In the genomic region with DNA sequence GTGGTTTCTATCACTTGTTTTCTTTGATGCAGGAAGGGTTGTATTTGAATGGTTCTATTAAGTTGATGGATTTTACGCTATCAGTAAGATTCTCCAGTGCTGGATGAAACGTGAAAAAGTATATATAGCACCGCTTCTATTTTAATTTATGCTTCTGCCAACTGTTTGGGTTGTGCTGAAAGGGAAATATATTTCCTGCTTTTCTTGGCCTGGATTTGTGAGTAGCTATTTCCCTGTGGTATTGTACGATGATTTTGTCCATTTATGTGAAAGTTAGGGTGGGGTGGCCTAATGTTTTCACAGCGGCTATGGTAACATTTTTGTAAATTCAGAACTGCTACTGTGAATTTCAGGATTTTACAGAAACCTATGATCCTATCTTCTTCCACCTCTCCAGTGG, we compare ENCODE assay signal across 12 cellular contexts. TPM values are rescaled to one million over a fixed set of nuclear protein-coding genes. Genes with fewer than 3 reads are reported as not detected.
A peak's percentile ranks its signal among the peaks of the same experiment; 100 is the strongest.
DNase-seq lines count a peak whose midpoint lies in the region; ATAC-seq, FAIRE-seq and TF ChIP-seq lines count a peak whose summit lies in the region.
"Had no signal": no experiment of that assay in that cellular context is flagged by ENCODE, and none has a peak within 500 bp of the region (broad histone marks: within the 10 kb centered on the region; RNA-seq: fewer than 3 reads in every experiment).

No MANE protein-coding gene starts in this region.

- peak overlapping the region; percentile 85 to 97 (median 97) for H3K27ac Mint-ChIP-seq in IgD-negative memory B cell
- peak overlapping the region; percentile 85 to 92 for H3K27ac Mint-ChIP-seq in activated naive CD4-positive, alpha-beta T cell treated with anti-CD3 and anti-CD28 coated beads, Interleukin-2, amount 50 U/mL, for 72 hours
- H3K27ac Mint-ChIP-seq in stimulated activated effector memory CD8-positive, alpha-beta T cell treated with anti-CD3 and anti-CD28 coated beads, Interleukin-12 subunit alpha, Interleukin-12 subunit beta, amount 100 ng/mL, for 72 hours: no peak overlapping the region

- peaks cover 6% of the 10 kb centered on the region for H3K36me3 Mint-ChIP-seq in IgD-negative memory B cell
- H3K36me3 Mint-ChIP-seq in activated naive CD4-positive, alpha-beta T cell treated with anti-CD3 and anti-CD28 coated beads, Interleukin-2, amount 50 U/mL, for 72 hours: peaks cover 11 to 19% of the 10 kb centered on the region in 2 donors
- peaks cover 14% of the 10 kb centered on the region for H3K36me3 Mint-ChIP-seq in stimulated activated effector memory CD8-positive, alpha-beta T cell treated with anti-CD3 and anti-CD28 coated beads, Interleukin-12 subunit alpha, Interleukin-12 subunit beta, amount 100 ng/mL, for 72 hours

- peaks cover 36 to 44% (median 39%) of the 10 kb centered on the region in 3 donors for H3K4me1 Mint-ChIP-seq in IgD-negative memory B cell
- H3K4me1 Mint-ChIP-seq in stimulated activated effector memory CD8-positive, alpha-beta T cell treated with anti-CD3 and anti-CD28 coated beads, Interleukin-12 subunit alpha, Interleukin-12 subunit beta, amount 100 ng/mL, for 72 hours: peaks cover 44% of the 10 kb centered on the region

- no peak for FAIRE-seq in GM12892 (lab: Jason Lieb, UNC)

- H3K9me3 Mint-ChIP-seq in IgD-negative memory B cell: no peaks in the 10 kb centered on the region
- no peaks in the 10 kb centered on the region for H3K9me3 Mint-ChIP-seq in activated naive CD4-positive, alpha-beta T cell treated with anti-CD3 and anti-CD28 coated beads, Interleukin-2, amount 50 U/mL, for 72 hours
- H3K9me3 Mint-ChIP-seq in stimulated activated effector memory CD8-positive, alpha-beta T cell treated with anti-CD3 and anti-CD28 coated beads, Interleukin-12 subunit alpha, Interleukin-12 subunit beta, amount 100 ng/mL, for 72 hours: no peaks in the 10 kb centered on the region

- peak in 1 of 2 donors; percentile 8 for ATAC-seq in activated naive CD4-positive, alpha-beta T cell treated with anti-CD3 and anti-CD28 coated beads, Interleukin-2, amount 50 U/mL, for 72 hours
- peak; percentile 28 for ATAC-seq in left ventricle myocardium superior
- ATAC-seq in stimulated activated effector memory CD8-positive, alpha-beta T cell treated with anti-CD3 and anti-CD28 coated beads, Interleukin-12 subunit alpha, Interleukin-12 subunit beta, amount 100 ng/mL, for 72 hours: no peak

- no peak for TF ChIP-seq POLR2A in GM12892 (IDR thresholded peaks at IDR 0.05; ENCODE audit: low read depth, low read length)

- H3K4me3 Mint-ChIP-seq in IgD-negative memory B cell: peak overlapping the region; percentile 86 to 94 (median 94)
- H3K4me3 Mint-ChIP-seq in stimulated activated effector memory CD8-positive, alpha-beta T cell treated with anti-CD3 and anti-CD28 coated beads, Interleukin-12 subunit alpha, Interleukin-12 subunit beta, amount 100 ng/mL, for 72 hours: peak overlapping the region; percentile 24

- DNase-seq in activated naive CD4-positive, alpha-beta T cell treated with anti-CD3 and anti-CD28 coated beads, Interleukin-2, amount 50 U/mL, for 72 hours (ENCODE audit: low spot score in 2 of 2): no peak
- DNase-seq in left ventricle myocardium superior (no peak), GM12892 (ENCODE audit: insufficient read length) (no peak), nucleus accumbens (lab: John Stamatoyannopoulos, UW) (no peak), NCI-H1105 (lab: John Stamatoyannopoulos, UW) (no peak)
- DNase-seq in stimulated activated effector memory CD8-positive, alpha-beta T cell treated with anti-CD3 and anti-CD28 coated beads, Interleukin-12 subunit alpha, Interleukin-12 subunit beta, amount 100 ng/mL, for 72 hours (ENCODE audit: low spot score in 2 of 2): no peak
- DNase-seq: DMS79 treated with DMSO at 0.1 percent for 48 hours, MG63, NCI-H524 treated with DMSO at 0.1 percent for 48 hours, occipital lobe, uterus had no signal

- intact Hi-C loops in left ventricle myocardium superior (cut with micrococcal nuclease): no loop called here

- no peaks in the 10 kb centered on the region for H3K27me3 Mint-ChIP-seq in IgD-negative memory B cell

RNA-seq across cellular contexts. Expression of a gene that starts 0.3 kb away (rescaled TPM):
- polyA plus RNA-seq in IgD-negative memory B cell: 120 TPM
- total RNA-seq in activated naive CD4-positive, alpha-beta T cell treated with anti-CD3 and anti-CD28 coated beads, Interleukin-2, amount 50 U/mL, for 72 hours: 1 to 10 TPM; 6.4 to 8.9 TPM
- total RNA-seq in left ventricle myocardium superior: 8.0 TPM
- 1.9 TPM for polyA plus RNA-seq in GM12892 (2012; ENCODE audit: missing spikeins)

RNA-seq across cellular contexts. Expression of a gene that starts 24.8 kb away (rescaled TPM):
- polyA plus RNA-seq in IgD-negative memory B cell: 390 TPM
- total RNA-seq in activated naive CD4-positive, alpha-beta T cell treated with anti-CD3 and anti-CD28 coated beads, Interleukin-2, amount 50 U/mL, for 72 hours: 100 to 1,000 TPM; 320 to 332 TPM
- total RNA-seq in left ventricle myocardium superior: 714 TPM
- polyA plus RNA-seq in GM12892 (2012; ENCODE audit: missing spikeins): 520 TPM

RNA-seq across cellular contexts. Expression of a gene that starts 25.1 kb away (rescaled TPM):
- polyA plus RNA-seq in IgD-negative memory B cell: 48.1 TPM
- 10 to 100 TPM; 33.9 to 39.2 TPM for total RNA-seq in activated naive CD4-positive, alpha-beta T cell treated with anti-CD3 and anti-CD28 coated beads, Interleukin-2, amount 50 U/mL, for 72 hours
- total RNA-seq in left ventricle myocardium superior: 27.3 TPM
- 36.0 TPM for polyA plus RNA-seq in GM12892 (2012; ENCODE audit: missing spikeins)

RNA-seq across cellular contexts. Expression of a gene that starts 29.3 kb away (rescaled TPM):
- polyA plus RNA-seq in IgD-negative memory B cell: 0.44 TPM
- total RNA-seq in activated naive CD4-positive, alpha-beta T cell treated with anti-CD3 and anti-CD28 coated beads, Interleukin-2, amount 50 U/mL, for 72 hours: under 1 TPM in 1 of 2 donors, not detected in 1; 0.11 TPM
- total RNA-seq in left ventricle myocardium superior: 4.1 TPM
- 0.38 TPM for polyA plus RNA-seq in GM12892 (2012; ENCODE audit: missing spikeins)

RNA-seq across cellular contexts. Expression of a gene that starts 29.3 kb away (rescaled TPM):
- polyA plus RNA-seq in IgD-negative memory B cell: not detected
- total RNA-seq in activated naive CD4-positive, alpha-beta T cell treated with anti-CD3 and anti-CD28 coated beads, Interleukin-2, amount 50 U/mL, for 72 hours: not detected
- total RNA-seq in left ventricle myocardium superior: 0.64 TPM
- not detected for polyA plus RNA-seq in GM12892 (2012; ENCODE audit: missing spikeins)
